In genomic region chr11:106208795-106209194, GRCh38 we compare ENCODE assay signal across 21 cellular contexts.
"Had no signal": no experiment of that assay in that cellular context is flagged by ENCODE, and none has a peak within 500 bp of the region (broad histone marks: within the 10 kb centered on the region; RNA-seq: fewer than 3 reads in every experiment).

No MANE protein-coding gene starts in this region.

- DNase-seq: activated CD4-positive, alpha-beta T cell treated with anti-CD3 and anti-CD28 coated beads, Interleukin-2, amount 50 U/mL, for 1 hour; activated naive CD4-positive, alpha-beta T cell treated with anti-CD3 and anti-CD28 coated beads, Interleukin-2, amount 50 U/mL, for 16 hours; activated T-cell treated with anti-CD3 and anti-CD28 coated beads for 4 hours; adrenal gland; central memory CD4-positive, alpha-beta T cell; cortex of kidney; effector CD8-positive, alpha-beta T cell; heart left ventricle; lower lobe of right lung; midbrain; naive thymus-derived CD4-positive, alpha-beta T cell; nucleus accumbens; psoas muscle; stimulated activated CD4-positive, alpha-beta T cell treated with anti-CD3 and anti-CD28 coated beads, Interleukin-4, amount 100 ng/mL, for 1 hour; stimulated activated CD8-positive, alpha-beta memory T cell treated with anti-CD3 and anti-CD28 coated beads, Interleukin-4, amount 100 ng/mL, for 48 hours; stimulated activated naive CD8-positive, alpha-beta T cell treated with anti-CD3 and anti-CD28 coated beads, Interleukin-15, Interleukin-2, amounts not matched to agents 100 U/mL and 50 U/mL, for 24 hours; T-helper 17 cell had no signal

- H3K4me1 ChIP-seq: adrenal gland, heart left ventricle, lower lobe of right lung, psoas muscle had no signal

- H3K36me3 ChIP-seq: adrenal gland, heart left ventricle, lower lobe of right lung had no signal

- H3K27ac ChIP-seq: adrenal gland, heart left ventricle, lower lobe of right lung, psoas muscle had no signal

- H3K4me3 ChIP-seq: adrenal gland, heart left ventricle, lower lobe of right lung, psoas muscle had no signal

- ATAC-seq: heart left ventricle; lower lobe of right lung; naive thymus-derived CD4-positive, alpha-beta T cell; psoas muscle; stimulated activated naive CD8-positive, alpha-beta T cell treated with anti-CD3 and anti-CD28 coated beads, Interleukin-15, Interleukin-2, amounts not matched to agents 100 U/mL and 50 U/mL, for 24 hours; T-helper 17 cell had no signal

- FAIRE-seq: frontal cortex, islet of Langerhans, TTC549, urothelium cell line had no signal

- H3K9me3 ChIP-seq: adrenal gland, heart left ventricle, lower lobe of right lung, psoas muscle had no signal

- H3K27me3 ChIP-seq: adrenal gland, heart left ventricle had no signal
